In the genomic region with DNA sequence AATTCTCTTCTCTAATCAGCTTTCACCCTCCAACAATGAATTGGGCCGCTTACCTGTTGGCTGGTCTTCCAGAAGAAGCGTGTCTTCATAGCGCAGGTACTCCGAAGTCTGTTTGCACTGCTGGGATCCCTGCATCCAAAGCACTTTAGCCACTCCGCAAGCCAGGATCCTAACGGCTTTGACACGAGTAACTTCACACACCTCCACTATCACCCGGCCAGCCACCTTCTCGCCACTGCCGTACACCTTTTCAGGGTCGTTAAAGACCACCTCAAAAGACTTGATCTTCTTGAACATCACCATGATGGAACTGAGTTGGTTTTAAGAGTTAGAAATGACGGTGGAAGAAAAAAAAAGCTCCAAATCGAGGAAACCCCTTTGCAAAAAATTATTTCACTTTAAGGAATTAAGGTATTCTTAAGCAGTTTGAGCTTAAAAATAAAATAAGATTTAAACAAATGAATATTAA, we compare ENCODE assay signal across 1 cellular context.
TF ChIP-seq lines count a peak whose summit lies in the region.

No MANE protein-coding gene starts in this region.

TF ChIP-seq in IMR-90, 13 proteins besides CTCF, POLR2A, EP300 and RAD21:
- TF ChIP-seq MXI1 (IDR thresholded peaks at IDR 0.05; ENCODE audit: borderline replicate concordance, low read depth, low read length) (no peak), MAFK (IDR thresholded peaks at IDR 0.05; ENCODE audit: low read depth, low read length) (no peak), BHLHE40 (IDR thresholded peaks at IDR 0.05; ENCODE audit: low read depth, low read length) (no peak), SMC3 (IDR thresholded peaks at IDR 0.05; ENCODE audit: low read depth, low read length) (no peak), CHD1 (IDR thresholded peaks at IDR 0.05; ENCODE audit: low read depth, low read length) (no peak), CEBPB (IDR thresholded peaks at IDR 0.05; ENCODE audit: low read depth, low read length) (no peak), NFE2L2 (IDR thresholded peaks at IDR 0.05; ENCODE audit: low read depth, low read length) (no peak), ELK1 (IDR thresholded peaks at IDR 0.05; ENCODE audit: borderline replicate concordance, low read depth, low read length) (no peak), FOS (IDR thresholded peaks at IDR 0.05; ENCODE audit: low read depth, low read length) (no peak), RFX5 (IDR thresholded peaks at IDR 0.05; ENCODE audit: low read depth, low read length) (no peak), RCOR1 (IDR thresholded peaks at IDR 0.05; ENCODE audit: insufficient replicate concordance, low read length) (no peak), MAZ (IDR thresholded peaks at IDR 0.05; ENCODE audit: borderline replicate concordance, low read depth, low read length) (no peak)
- TF ChIP-seq, protein P1, sequence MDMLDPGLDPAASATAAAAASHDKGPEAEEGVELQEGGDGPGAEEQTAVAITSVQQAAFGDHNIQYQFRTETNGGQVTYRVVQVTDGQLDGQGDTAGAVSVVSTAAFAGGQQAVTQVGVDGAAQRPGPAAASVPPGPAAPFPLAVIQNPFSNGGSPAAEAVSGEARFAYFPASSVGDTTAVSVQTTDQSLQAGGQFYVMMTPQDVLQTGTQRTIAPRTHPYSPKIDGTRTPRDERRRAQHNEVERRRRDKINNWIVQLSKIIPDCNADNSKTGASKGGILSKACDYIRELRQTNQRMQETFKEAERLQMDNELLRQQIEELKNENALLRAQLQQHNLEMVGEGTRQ (IDR thresholded peaks at IDR 0.05; ENCODE audit: low read depth, low read length), result no peak
